23 cellular contexts compared by ENCODE assay signal in genomic region chr5:32598997-32599549, GRCh38. TPM values are rescaled to one million over a fixed set of nuclear protein-coding genes. Genes with fewer than 3 reads are reported as not detected.
DNase-seq lines count a peak whose midpoint lies in the region; ATAC-seq and TF ChIP-seq lines count a peak whose summit lies in the region.
"Had no signal": no experiment of that assay in that cellular context is flagged by ENCODE, and none has a peak within 500 bp of the region (broad histone marks: within the 10 kb centered on the region; RNA-seq: fewer than 3 reads in every experiment).

No MANE protein-coding gene starts in this region.

- no peaks in the 10 kb centered on the region for H3K9me3 Mint-ChIP-seq in activated T-cell treated with anti-CD3 and anti-CD28 coated beads, Interleukin-2, amount 50 U/mL, for 24 hours
- no peaks in the 10 kb centered on the region for H3K9me3 Mint-ChIP-seq in activated T-helper 1 cell treated with anti-CD3 and anti-CD28 coated beads, Interleukin-12 subunit alpha, Interleukin-12 subunit beta, Interleukin-2, Interleukin-4 antibody, amounts not matched to agents 30 ng/mL and 10 ng/mL and 1 ng/mL, durations not matched to agents 14 hours and 24 hours and 36 hours
- H3K9me3 Mint-ChIP-seq: activated naive CD8-positive, alpha-beta T cell treated with anti-CD3 and anti-CD28 coated beads, Interleukin-2, amount 10 ng/mL, durations not matched to agents 7 days and 5 days; CD8-positive, alpha-beta T cell had no signal

- H3K27ac ChIP-seq in right cardiac atrium (ENCODE audit: low read length) (no peak overlapping the region), thoracic aorta (peak overlapping the region; percentile 44 to 58)
- H3K27ac ChIP-seq: cardiac muscle cell, HL-60 had no signal

- H3K4me3 ChIP-seq in right cardiac atrium (ENCODE audit: low read length) = no peak overlapping the region
- H3K4me3 ChIP-seq in thoracic aorta = no peak overlapping the region
- H3K4me3 ChIP-seq: cardiac muscle cell, K562 had no signal

- no peak for DNase-seq in activated T-cell treated with anti-CD3 and anti-CD28 coated beads, Interleukin-2, amount 50 U/mL, for 24 hours
- no peak for DNase-seq in activated T-cell treated with anti-CD3 and anti-CD28 coated beads for 4 hours
- no peak for DNase-seq in activated T-helper 1 cell treated with anti-CD3 and anti-CD28 coated beads, Interleukin-12 subunit alpha, Interleukin-12 subunit beta, Interleukin-2, Interleukin-4 antibody, amounts not matched to agents 30 ng/mL and 10 ng/mL and 1 ng/mL, durations not matched to agents 14 hours and 24 hours and 36 hours (ENCODE audit: low spot score)
- no peak for DNase-seq in right cardiac atrium
- DNase-seq in thoracic aorta (ENCODE audit: low spot score) = no peak
- DNase-seq in GM03348 (ENCODE audit: low spot score) = no peak
- DNase-seq in nucleus accumbens (lab: John Stamatoyannopoulos, UW) = no peak
- DNase-seq: activated naive CD8-positive, alpha-beta T cell treated with anti-CD3 and anti-CD28 coated beads, Interleukin-2, amount 10 ng/mL, durations not matched to agents 7 days and 5 days; CD8-positive, alpha-beta T cell; DND-41; hypothalamus; mesendoderm; MV-4-11; NCI-H187 treated with DMSO at 0.1 percent for 48 hours; NCI-H510A treated with DMSO at 0.1 percent for 48 hours; SHP77 treated with DMSO at 0.1 percent for 48 hours; stimulated activated CD4-positive, alpha-beta T cell treated with anti-CD3 and anti-CD28 coated beads, Interleukin-15, amount 100 ng/mL, for 24 hours; stimulated activated naive CD8-positive, alpha-beta T cell treated with anti-CD3 and anti-CD28 coated beads, Interleukin-15, Interleukin-2, amounts not matched to agents 100 U/mL and 50 U/mL, for 24 hours; T-helper 9 cell had no signal

- 45% methylated on average over 3 of the region's 3 CpGs for WGBS in right cardiac atrium

- no peaks in the 10 kb centered on the region for H3K9me3 ChIP-seq in right cardiac atrium (ENCODE audit: control insufficient read depth, low read length)
- no peaks in the 10 kb centered on the region for H3K9me3 ChIP-seq in thoracic aorta

- H3K27me3 ChIP-seq in right cardiac atrium (ENCODE audit: control insufficient read depth, insufficient read depth) (no peaks in the 10 kb centered on the region), thoracic aorta (replicated peaks; ENCODE audit: insufficient read depth) (no peaks in the 10 kb centered on the region)
- H3K27me3 ChIP-seq: cardiac muscle cell had no signal

- H3K36me3 Mint-ChIP-seq in activated T-cell treated with anti-CD3 and anti-CD28 coated beads, Interleukin-2, amount 50 U/mL, for 24 hours (ENCODE audit: low read depth) = peaks cover 97% of the 10 kb centered on the region
- H3K36me3 Mint-ChIP-seq in activated T-helper 1 cell treated with anti-CD3 and anti-CD28 coated beads, Interleukin-12 subunit alpha, Interleukin-12 subunit beta, Interleukin-2, Interleukin-4 antibody, amounts not matched to agents 30 ng/mL and 10 ng/mL and 1 ng/mL, durations not matched to agents 14 hours and 24 hours and 36 hours (ENCODE audit: low read depth) = peaks cover 74% of the 10 kb centered on the region

- peaks cover 8% of the 10 kb centered on the region for H3K36me3 ChIP-seq in thoracic aorta

- intact Hi-C loops in activated T-helper 1 cell treated with anti-CD3 and anti-CD28 coated beads, Interleukin-12 subunit alpha, Interleukin-12 subunit beta, Interleukin-2, Interleukin-4 antibody, amounts not matched to agents 30 ng/mL and 10 ng/mL and 1 ng/mL, durations not matched to agents 14 hours and 24 hours and 36 hours (cut with micrococcal nuclease) = no loop called here
- intact Hi-C loops in right cardiac atrium (cut with DNase I) = no loop called here

- no peak for TF ChIP-seq CTCF in thoracic aorta (IDR thresholded peaks at IDR 0.05)

- H3K4me1 ChIP-seq in right cardiac atrium (ENCODE audit: control insufficient read depth, insufficient read depth, low read length) = no peaks in the 10 kb centered on the region
- H3K4me1 ChIP-seq in thoracic aorta (ENCODE audit: control insufficient read depth in 1 of 2, low read depth in 2 of 2) = peaks cover 47 to 69% of the 10 kb centered on the region in 2 donors

- peak overlapping the region; percentile 50 for H3K27ac Mint-ChIP-seq in activated T-cell treated with anti-CD3 and anti-CD28 coated beads, Interleukin-2, amount 50 U/mL, for 24 hours
- peak overlapping the region; percentile 53 for H3K27ac Mint-ChIP-seq in activated T-helper 1 cell treated with anti-CD3 and anti-CD28 coated beads, Interleukin-12 subunit alpha, Interleukin-12 subunit beta, Interleukin-2, Interleukin-4 antibody, amounts not matched to agents 30 ng/mL and 10 ng/mL and 1 ng/mL, durations not matched to agents 14 hours and 24 hours and 36 hours
- H3K27ac Mint-ChIP-seq: CD8-positive, alpha-beta T cell had no signal

- peak; percentile 45 to 50 for ATAC-seq in right cardiac atrium
- no peak for ATAC-seq in thoracic aorta (ENCODE audit: insufficient number of reproducible peaks, low FRiP score, low read depth)
- no peak for ATAC-seq in HG02938 (IDR thresholded peaks at IDR 0.05; ENCODE audit: unreplicated experiment)
- ATAC-seq: stimulated activated naive CD8-positive, alpha-beta T cell treated with anti-CD3 and anti-CD28 coated beads, Interleukin-15, Interleukin-2, amounts not matched to agents 100 U/mL and 50 U/mL, for 24 hours had no signal

- H3K27me3 Mint-ChIP-seq in activated T-cell treated with anti-CD3 and anti-CD28 coated beads, Interleukin-2, amount 50 U/mL, for 24 hours = no peaks in the 10 kb centered on the region
- H3K27me3 Mint-ChIP-seq in activated T-helper 1 cell treated with anti-CD3 and anti-CD28 coated beads, Interleukin-12 subunit alpha, Interleukin-12 subunit beta, Interleukin-2, Interleukin-4 antibody, amounts not matched to agents 30 ng/mL and 10 ng/mL and 1 ng/mL, durations not matched to agents 14 hours and 24 hours and 36 hours (ENCODE audit: insufficient read depth) = no peaks in the 10 kb centered on the region
- H3K27me3 Mint-ChIP-seq: activated naive CD8-positive, alpha-beta T cell treated with anti-CD3 and anti-CD28 coated beads, Interleukin-2, amount 10 ng/mL, durations not matched to agents 7 days and 5 days had no signal

- H3K4me3 Mint-ChIP-seq in activated T-cell treated with anti-CD3 and anti-CD28 coated beads, Interleukin-2, amount 50 U/mL, for 24 hours = no peak overlapping the region
- H3K4me3 Mint-ChIP-seq in activated T-helper 1 cell treated with anti-CD3 and anti-CD28 coated beads, Interleukin-12 subunit alpha, Interleukin-12 subunit beta, Interleukin-2, Interleukin-4 antibody, amounts not matched to agents 30 ng/mL and 10 ng/mL and 1 ng/mL, durations not matched to agents 14 hours and 24 hours and 36 hours = no peak overlapping the region
- H3K4me3 Mint-ChIP-seq: activated naive CD8-positive, alpha-beta T cell treated with anti-CD3 and anti-CD28 coated beads, Interleukin-2, amount 10 ng/mL, durations not matched to agents 7 days and 5 days; CD8-positive, alpha-beta T cell had no signal

- peaks cover 71% of the 10 kb centered on the region for H3K4me1 Mint-ChIP-seq in activated T-cell treated with anti-CD3 and anti-CD28 coated beads, Interleukin-2, amount 50 U/mL, for 24 hours (ENCODE audit: low read depth)
- H3K4me1 Mint-ChIP-seq in activated T-helper 1 cell treated with anti-CD3 and anti-CD28 coated beads, Interleukin-12 subunit alpha, Interleukin-12 subunit beta, Interleukin-2, Interleukin-4 antibody, amounts not matched to agents 30 ng/mL and 10 ng/mL and 1 ng/mL, durations not matched to agents 14 hours and 24 hours and 36 hours (ENCODE audit: low read depth) = peaks cover 61% of the 10 kb centered on the region

RNA-seq across cellular contexts. Expression of gene SUB1, which starts 13.7 kb away (rescaled TPM):
- total RNA-seq in activated T-helper 1 cell treated with anti-CD3 and anti-CD28 coated beads, Interleukin-12 subunit alpha, Interleukin-12 subunit beta, Interleukin-2, Interleukin-4 antibody, amounts not matched to agents 30 ng/mL and 10 ng/mL and 1 ng/mL, durations not matched to agents 14 hours and 24 hours and 36 hours = 408 and 428 TPM in 2 replicates
- total RNA-seq in right cardiac atrium (100 to 1,000 TPM; 209 to 237 (median 223) TPM), thoracic aorta (100 to 1,000 TPM in 1 of 2 donors, 10 to 100 TPM in 1; 91.1 to 130 TPM)
- polyA plus RNA-seq in right cardiac atrium = 201 TPM

Comparison
In these comparisons a context has a peak if more than half of its experiments do, and no peak if none do; other contexts are left out.
1. ATAC-seq: peak in right cardiac atrium (2 of 2); none in thoracic aorta (single experiment) and HG02938 (single experiment).